In genomic region chr3:52694528-52695189, GRCh38 we compare ENCODE assay signal across 1 cellular context.
A peak's percentile ranks its signal among the peaks of the same experiment; 100 is the strongest.
TF ChIP-seq lines count a peak whose summit lies in the region.

No MANE protein-coding gene starts in this region.

TF ChIP-seq in K562, 482 proteins besides CTCF, POLR2A, EP300 and RAD21 (continues in another document):
- TF ChIP-seq ZNF76 (CRISPR knock-in tag; IDR thresholded peaks at IDR 0.05; ENCODE audit: borderline replicate concordance) (no peak), TCF3 (CRISPR knock-in tag; IDR thresholded peaks at IDR 0.05) (peak; percentile 86), GTF2F1 (IDR thresholded peaks at IDR 0.05; ENCODE audit: low read depth, low read length) (no peak), CBFA2T2 (conservative IDR thresholded peaks at IDR 0.05) (0 out of 2 replicates have a peak, but pooled peaks have one; percentile 16), NELFE (IDR thresholded peaks at IDR 0.05; ENCODE audit: insufficient read depth, insufficient read length) (no peak), GABPA (tag; conservative IDR thresholded peaks at IDR 0.05; ENCODE audit: low read depth) (no peak), ZNF263 (CRISPR knock-in tag; IDR thresholded peaks at IDR 0.05; ENCODE audit: borderline replicate concordance) (peak; percentile 16; the same call in 1 of the 2 replicates), ATF3 (IDR thresholded peaks at IDR 0.05) (0 out of 2 replicates have a peak, but pooled peaks have one; percentile 27), ATF3 (CRISPR knock-in tag; conservative IDR thresholded peaks at IDR 0.05) (no peak), ZNF274 (IDR thresholded peaks at IDR 0.05; ENCODE audit: borderline replicate concordance, low read depth, low read length) (no peak), FOXA3 (CRISPR knock-in tag; conservative IDR thresholded peaks at IDR 0.05 in 1 of 2, IDR thresholded peaks at IDR 0.05 in 1 of 2) (no peak), ZKSCAN8 (CRISPR knock-in tag; IDR thresholded peaks at IDR 0.05) (no peak), PKNOX1 (IDR thresholded peaks at IDR 0.05) (peak; percentile 81), MAZ (CRISPR knock-in tag; conservative IDR thresholded peaks at IDR 0.05 in 1 of 2, IDR thresholded peaks at IDR 0.05 in 1 of 2) (0 out of 4 replicates have a peak, but pooled peaks of 1 of the 2 experiments have one; percentile 23), ZNF175 (CRISPR knock-in tag; IDR thresholded peaks at IDR 0.05; ENCODE audit: low read depth) (no peak), SIX5 (IDR thresholded peaks at IDR 0.05; ENCODE audit: borderline replicate concordance in 1 of 2, insufficient read depth in 1 of 2, low read depth in 1 of 2, low read length in 2 of 2) (no peak), ZEB2 (IDR thresholded peaks at IDR 0.05) (peak; percentile 72), ZC3H8 (IDR thresholded peaks at IDR 0.05) (no peak), ZNF24 (IDR thresholded peaks at IDR 0.05) (peak; percentile 38; the same call in 1 of the 2 replicates), CHD4 (IDR thresholded peaks at IDR 0.05; ENCODE audit: insufficient read depth, insufficient replicate concordance, low read depth, low read length, poor library complexity, severe bottlenecking) (no peak), HOMEZ (CRISPR knock-in tag; IDR thresholded peaks at IDR 0.05) (no peak), DPF2 (IDR thresholded peaks at IDR 0.05) (peak; percentile 66), NFATC3 (IDR thresholded peaks at IDR 0.05) (0 out of 2 replicates have a peak, but pooled peaks have one; percentile 37), RREB1 (CRISPR knock-in tag; IDR thresholded peaks at IDR 0.05) (no peak), MIER1 (IDR thresholded peaks at IDR 0.05; ENCODE audit: low read depth) (no peak), ETV5 (CRISPR knock-in tag; IDR thresholded peaks at IDR 0.05; ENCODE audit: low read depth) (peak; percentile 75; the same call in 1 of the 2 replicates), ZHX1 (conservative IDR thresholded peaks at IDR 0.05; ENCODE audit: low read length) (no peak), JUND (IDR thresholded peaks at IDR 0.05; ENCODE audit: borderline replicate concordance, low read depth, low read length) (peak; percentile 69; the same call in 1 of the 2 replicates), JUND (tag; IDR thresholded peaks at IDR 0.05; ENCODE audit: borderline replicate concordance, low read depth, low read length) (peak; percentile 43; the same call in 1 of the 3 replicates), RFX1 (IDR thresholded peaks at IDR 0.05) (peak; percentile 70), ZNF253 (CRISPR knock-in tag; conservative IDR thresholded peaks at IDR 0.05) (no peak), FOSL1 (tag; conservative IDR thresholded peaks at IDR 0.05) (peak; percentile 61), TSC22D4 (tag; IDR thresholded peaks at IDR 0.05) (no peak), RAD51 (IDR thresholded peaks at IDR 0.05; ENCODE audit: borderline replicate concordance, low read depth) (peak; percentile 24; the same call in 1 of the 2 replicates), ETV1 (tag; conservative IDR thresholded peaks at IDR 0.05; ENCODE audit: low read depth) (peak; percentile 75; the same call in 1 of the 2 replicates), ARID1B (IDR thresholded peaks at IDR 0.05) (peak; percentile 76), KLF16 (IDR thresholded peaks at IDR 0.05) (no peak), HMBOX1 (IDR thresholded peaks at IDR 0.05) (peak; percentile 39; the same call in 1 of the 2 replicates), HDAC2 (IDR thresholded peaks at IDR 0.05) (no peak), MAFG (tag; conservative IDR thresholded peaks at IDR 0.05) (0 out of 2 replicates have a peak, but pooled peaks have one; percentile 7), TBP (optimal IDR thresholded peaks at IDR 0.05; ENCODE audit: low read depth, low read length) (no peak), JUN (IDR thresholded peaks at IDR 0.05; ENCODE audit: borderline replicate concordance, low read depth, low read length) (0 out of 2 replicates have a peak, but pooled peaks have one; percentile 29), JUN (CRISPR knock-in tag; IDR thresholded peaks at IDR 0.05; ENCODE audit: borderline replicate concordance) (no peak), HNRNPLL (IDR thresholded peaks at IDR 0.05; ENCODE audit: low read depth, low read length, poor library complexity, severe bottlenecking) (no peak), LEF1 (IDR thresholded peaks at IDR 0.05) (peak; percentile 36; the same call in 1 of the 2 replicates), SMARCA4 (IDR thresholded peaks at IDR 0.05) (peak; percentile 61), ZBTB49 (CRISPR knock-in tag; IDR thresholded peaks at IDR 0.05; ENCODE audit: borderline replicate concordance) (no peak), MEF2D (tag; conservative IDR thresholded peaks at IDR 0.05; ENCODE audit: low read depth) (peak; percentile 87), RCOR1 (IDR thresholded peaks at IDR 0.05; ENCODE audit: borderline replicate concordance in 1 of 2, low read depth in 2 of 2, low read length in 2 of 2) (peak in 1 of 2 experiments; percentile 38; a peak in 1 of 4 replicates), RNF219 (CRISPR knock-in tag; IDR thresholded peaks at IDR 0.05) (no peak), CTBP1 (IDR thresholded peaks at IDR 0.05; ENCODE audit: borderline replicate concordance) (peak; percentile 58; the same call in 1 of the 2 replicates)
